8 cellular contexts compared by ENCODE assay signal in the genomic region with DNA sequence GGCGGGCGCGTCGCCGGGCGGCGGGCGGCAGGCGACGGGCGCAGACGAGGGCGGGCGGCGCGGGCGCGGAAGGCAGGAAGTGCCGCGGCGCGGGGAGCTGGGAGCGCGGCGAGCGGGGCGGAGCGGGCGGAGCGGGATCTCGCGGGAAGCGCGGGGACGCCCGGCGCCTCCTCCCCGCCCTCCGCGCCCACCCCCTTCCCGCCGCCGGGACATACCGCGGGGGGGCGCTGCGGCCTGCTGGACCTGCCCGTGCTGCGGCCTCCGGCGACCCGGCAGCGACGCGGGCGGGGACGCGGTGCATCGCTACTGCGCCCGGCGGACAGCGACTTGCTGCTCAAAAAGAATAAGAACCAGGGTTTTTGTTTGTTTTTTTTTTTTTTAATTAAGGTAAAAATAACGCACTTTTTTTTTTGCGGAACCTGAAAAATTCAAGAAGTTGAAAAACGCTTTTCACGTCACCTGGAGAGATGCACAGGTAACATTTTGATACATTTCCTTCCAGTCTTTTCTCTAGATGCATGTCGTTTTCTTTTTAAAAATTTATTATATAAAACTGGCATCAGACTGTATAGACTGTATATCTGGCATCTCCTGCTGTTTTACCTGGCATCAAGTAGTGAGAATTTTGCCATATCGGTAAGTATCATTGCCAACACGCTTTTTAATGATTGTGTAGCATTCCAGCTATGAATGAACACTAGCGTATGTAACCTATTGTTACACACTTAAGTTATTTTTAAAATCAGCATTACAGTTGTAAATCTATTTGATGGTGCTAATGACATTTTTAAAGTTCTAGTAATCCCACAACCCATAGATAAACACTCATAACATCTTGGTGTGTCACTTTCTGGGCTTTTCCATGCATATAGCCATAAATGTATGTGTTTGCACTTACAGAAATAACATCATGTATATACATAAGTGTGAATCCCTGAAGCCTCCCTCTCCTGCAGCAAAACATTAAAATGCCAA.
DNase-seq lines count a peak whose midpoint lies in the region; ATAC-seq and TF ChIP-seq lines count a peak whose summit lies in the region.

Gene CENPB, minus strand, starts transcription at position 76 of the 975 bp plus-strand sequence. CDS start 257 bp downstream, outside the sequence.

- ATAC-seq in GM18873 (IDR thresholded peaks at IDR 0.05; ENCODE audit: low FRiP score, unreplicated experiment) (peak; percentile 65), HG03135 (IDR thresholded peaks at IDR 0.05; ENCODE audit: unreplicated experiment) (peak; percentile 76)

- DNase-seq in AG08396 (ENCODE audit: low spot score) (peak; percentile 95), NCI-H226 (peak; percentile 49), choroid plexus epithelial cell (ENCODE audit: low read depth) (peak; percentile 84), kidney tubule cell (ENCODE audit: low spot score) (peak; percentile 88)
- DNase-seq in activated CD4-positive, alpha-beta T cell treated with anti-CD3 and anti-CD28 coated beads for 1 hour, result peak; percentile 83
- peak; percentile 77 to 90 (median 82) for DNase-seq in stimulated activated CD4-positive, alpha-beta T cell treated with anti-CD3 and anti-CD28 coated beads, Interleukin-1b, Interleukin-23, amount 100 ng/mL, for 24 hours (ENCODE audit: low read depth in 4 of 4, low spot score in 1 of 4)

- TF ChIP-seq CTCF in choroid plexus epithelial cell (conservative IDR thresholded peaks at IDR 0.05; ENCODE audit: low read depth, low read length), result peak; percentile 43

- H3K4me3 ChIP-seq in choroid plexus epithelial cell (ENCODE audit: low read depth, low read length), result peak within 1 kb of the TSS; percentile 71

Comparison
In these comparisons a context has a peak if more than half of its experiments do, and no peak if none do; other contexts are left out.
1. Peak in every context shown above with its lines: DNase-seq, ATAC-seq and H3K4me3 ChIP-seq.